ENCODE assay signal across 30 cellular contexts in genomic region chr9:101702257-101702656, GRCh38. TPM values are rescaled to one million over a fixed set of nuclear protein-coding genes. Genes with fewer than 3 reads are reported as not detected.
"Had no signal": no experiment of that assay in that cellular context is flagged by ENCODE, and none has a peak within 500 bp of the region (broad histone marks: within the 10 kb centered on the region; RNA-seq: fewer than 3 reads in every experiment).

No MANE protein-coding gene starts in this region.

- H3K27ac ChIP-seq: ascending aorta, Peyer's patch, VCaP had no signal

- H3K27ac Mint-ChIP-seq: activated B cell treated with CpG ODN at 0.5 μM for 24 hours; activated CD4-positive, alpha-beta T cell treated with anti-CD3 and anti-CD28 coated beads, Interleukin-2, amount 10 ng/mL, durations not matched to agents 24 days and 14 days; activated CD8-positive, alpha-beta T cell treated with anti-CD3 and anti-CD28 coated beads, Interleukin-2, amount 10 ng/mL, durations not matched to agents 7 days and 5 days; activated naive CD4-positive, alpha-beta T cell treated with anti-CD3 and anti-CD28 coated beads, Interleukin-2, amount 50 U/mL, for 24 hours; activated naive CD8-positive, alpha-beta T cell treated with anti-CD3 and anti-CD28 coated beads, Interleukin-2, amount 10 ng/mL, durations not matched to agents 7 days and 5 days; activated T-cell treated with anti-CD3 and anti-CD28 coated beads, Interleukin-2, amount 50 U/mL, for 24 hours; activated T-helper 2 cell treated with anti-CD3 and anti-CD28 coated beads, Interferon-gamma antibody, Interleukin-2, Interleukin-4, amounts not matched to agents 10 μg/mL and 5 μg/mL and 100 μg/mL, durations not matched to agents 14 hours and 24 hours and 36 hours had no signal

- H3K36me3 Mint-ChIP-seq: activated naive CD4-positive, alpha-beta T cell treated with anti-CD3 and anti-CD28 coated beads, Interleukin-2, amount 50 U/mL, for 24 hours; activated naive CD8-positive, alpha-beta T cell treated with anti-CD3 and anti-CD28 coated beads, Interleukin-2, amount 10 ng/mL, durations not matched to agents 7 days and 5 days had no signal

- H3K4me1 ChIP-seq: ascending aorta had no signal

- H3K27me3 ChIP-seq: ascending aorta, Peyer's patch had no signal

- H3K36me3 ChIP-seq: ascending aorta, Peyer's patch had no signal

- DNase-seq: activated B cell treated with CpG ODN at 0.5 μM for 24 hours; activated CD4-positive, alpha-beta T cell treated with anti-CD3 and anti-CD28 coated beads for 1 hour; activated CD4-positive, alpha-beta T cell treated with anti-CD3 and anti-CD28 coated beads, Interleukin-2, amount 10 ng/mL, durations not matched to agents 24 days and 14 days; activated CD4-positive, alpha-beta T cell treated with anti-CD3 and anti-CD28 coated beads, Interleukin-2, amount 50 U/mL, for 4 hours; activated CD8-positive, alpha-beta T cell treated with anti-CD3 and anti-CD28 coated beads, Interleukin-2, amount 10 ng/mL, durations not matched to agents 7 days and 5 days; activated gamma-delta T cell; activated naive CD4-positive, alpha-beta T cell treated with Interleukin-2 at 50 U/mL for 16 hours; activated naive CD8-positive, alpha-beta T cell treated with anti-CD3 and anti-CD28 coated beads, Interleukin-2, amount 10 ng/mL, durations not matched to agents 7 days and 5 days; activated T-cell treated with anti-CD3 and anti-CD28 coated beads, Interleukin-2, amount 50 U/mL, for 24 hours; amygdala; NCI-H1105 treated with DMSO at 0.1 percent for 48 hours; NCI-H1436; NCI-H1694; NCI-H1930; NCI-H2081 treated with DMSO at 0.1 percent for 48 hours; NCI-H226; NCI-H446 treated with DMSO at 0.1 percent for 48 hours; NCI-H524 treated with DMSO at 0.1 percent for 48 hours; Peyer's patch; Right ventricle myocardium superior; RPMI8226; SW 1271; T-helper 1 cell; T-helper 2 cell; T-helper 9 cell had no signal

- H3K9me3 ChIP-seq: Peyer's patch had no signal

- H3K4me3 Mint-ChIP-seq: activated B cell treated with CpG ODN at 0.5 μM for 24 hours; activated CD4-positive, alpha-beta T cell treated with anti-CD3 and anti-CD28 coated beads, Interleukin-2, amount 10 ng/mL, durations not matched to agents 24 days and 14 days; activated CD8-positive, alpha-beta T cell treated with anti-CD3 and anti-CD28 coated beads, Interleukin-2, amount 10 ng/mL, durations not matched to agents 7 days and 5 days; activated naive CD4-positive, alpha-beta T cell treated with anti-CD3 and anti-CD28 coated beads, Interleukin-2, amount 50 U/mL, for 24 hours; activated naive CD8-positive, alpha-beta T cell treated with anti-CD3 and anti-CD28 coated beads, Interleukin-2, amount 10 ng/mL, durations not matched to agents 7 days and 5 days; activated T-cell treated with anti-CD3 and anti-CD28 coated beads, Interleukin-2, amount 50 U/mL, for 24 hours had no signal

- H3K4me3 ChIP-seq: ascending aorta, Peyer's patch had no signal

- H3K9me3 Mint-ChIP-seq: activated CD4-positive, alpha-beta T cell treated with anti-CD3 and anti-CD28 coated beads, Interleukin-2, amount 10 ng/mL, durations not matched to agents 24 days and 14 days; activated naive CD4-positive, alpha-beta T cell treated with anti-CD3 and anti-CD28 coated beads, Interleukin-2, amount 50 U/mL, for 24 hours; activated naive CD8-positive, alpha-beta T cell treated with anti-CD3 and anti-CD28 coated beads, Interleukin-2, amount 10 ng/mL, durations not matched to agents 7 days and 5 days; activated T-cell treated with anti-CD3 and anti-CD28 coated beads, Interleukin-2, amount 50 U/mL, for 24 hours; activated T-helper 2 cell treated with anti-CD3 and anti-CD28 coated beads, Interferon-gamma antibody, Interleukin-2, Interleukin-4, amounts not matched to agents 10 μg/mL and 5 μg/mL and 100 μg/mL, durations not matched to agents 14 hours and 24 hours and 36 hours had no signal

- ATAC-seq: activated CD8-positive, alpha-beta T cell treated with anti-CD3 and anti-CD28 coated beads, Interleukin-2, amount 10 ng/mL, durations not matched to agents 7 days and 5 days had no signal

RNA-seq across cellular contexts. Expression of gene GRIN3A, which starts 36.2 kb away (rescaled TPM):
- total RNA-seq: activated B cell treated with CpG ODN at 0.5 μM for 24 hours; activated CD4-positive, alpha-beta T cell treated with anti-CD3 and anti-CD28 coated beads, Interleukin-2, amount 10 ng/mL, durations not matched to agents 24 days and 14 days; activated CD8-positive, alpha-beta T cell treated with anti-CD3 and anti-CD28 coated beads, Interleukin-2, amount 10 ng/mL, durations not matched to agents 7 days and 5 days; activated naive CD8-positive, alpha-beta T cell treated with anti-CD3 and anti-CD28 coated beads, Interleukin-2, amount 10 ng/mL, durations not matched to agents 7 days and 5 days; activated T-helper 2 cell treated with anti-CD3 and anti-CD28 coated beads, Interferon-gamma antibody, Interleukin-2, Interleukin-4, amounts not matched to agents 10 μg/mL and 5 μg/mL and 100 μg/mL, durations not matched to agents 14 hours and 24 hours and 36 hours; ascending aorta; M059J had no signal
